26 cellular contexts compared by ENCODE assay signal in the genomic region with DNA sequence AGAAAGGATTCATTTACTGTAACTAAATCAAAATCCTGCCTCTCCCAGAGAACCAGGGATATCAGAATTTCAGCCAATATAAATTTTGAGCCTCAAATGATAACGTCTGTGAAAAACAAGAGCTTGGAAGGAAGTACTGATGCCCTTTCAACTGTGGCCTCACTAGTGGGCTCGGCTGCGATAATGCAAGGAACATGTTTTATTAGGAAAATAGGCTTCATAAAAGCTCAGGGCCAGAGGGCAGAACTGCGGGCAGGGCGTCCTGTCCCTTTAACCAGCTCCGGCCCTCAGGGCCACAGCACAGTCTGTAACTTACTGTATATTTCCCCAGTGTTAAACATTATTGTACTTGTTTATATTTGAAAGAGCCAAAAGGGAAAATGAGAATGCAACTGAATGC.
"Had no signal": no experiment of that assay in that cellular context is flagged by ENCODE, and none has a peak within 500 bp of the region (broad histone marks: within the 10 kb centered on the region; RNA-seq: fewer than 3 reads in every experiment).

No MANE protein-coding gene starts in this region.

- H3K4me3 ChIP-seq: dorsolateral prefrontal cortex, gastroesophageal sphincter, heart left ventricle, left ventricle myocardium inferior, lower lobe of right lung, pancreas, smooth muscle cell, suprapubic skin, transverse colon, vagina had no signal

- H3K27me3 ChIP-seq: dorsolateral prefrontal cortex, foreskin keratinocyte, gastroesophageal sphincter, heart left ventricle, neutrophil, pancreas, suprapubic skin, transverse colon, vagina had no signal

- DNase-seq: dorsolateral prefrontal cortex; effector CD4-positive, alpha-beta T cell; foreskin keratinocyte; heart left ventricle; hippocampal formation; immature natural killer cell; islet precursor cell; kidney glomerular epithelial cell; left colon; left ventricle myocardium inferior; lower lobe of right lung; naive thymus-derived CD8-positive, alpha-beta T cell; pancreas; stimulated activated CD4-positive, alpha-beta T cell treated with anti-CD3 and anti-CD28 coated beads, Interleukin-12 subunit alpha, Interleukin-12 subunit beta, amount 100 ng/mL, for 4 hours; stimulated activated CD4-positive, alpha-beta T cell treated with anti-CD3 and anti-CD28 coated beads, Interleukin-1b, Interleukin-23, amount 100 ng/mL, for 48 hours; stimulated activated CD4-positive, alpha-beta T cell treated with anti-CD3 and anti-CD28 coated beads, Interleukin-4, amount 100 ng/mL, for 1 hour; stimulated activated CD8-positive, alpha-beta memory T cell treated with anti-CD3 and anti-CD28 coated beads, Interleukin-4, amount 100 ng/mL, for 48 hours; stimulated activated naive CD4-positive, alpha-beta T cell; stimulated activated naive CD8-positive, alpha-beta T cell treated with anti-CD3 and anti-CD28 coated beads, Interleukin-15, amount 100 ng/mL, for 72 hours; transverse colon had no signal

- H3K27ac Mint-ChIP-seq: naive thymus-derived CD8-positive, alpha-beta T cell; stimulated activated naive CD8-positive, alpha-beta T cell treated with anti-CD3 and anti-CD28 coated beads, Interleukin-15, amount 100 ng/mL, for 72 hours had no signal

- H3K4me3 Mint-ChIP-seq: immature natural killer cell; naive thymus-derived CD8-positive, alpha-beta T cell; stimulated activated naive CD8-positive, alpha-beta T cell treated with anti-CD3 and anti-CD28 coated beads, Interleukin-15, amount 100 ng/mL, for 72 hours had no signal

- H3K4me1 Mint-ChIP-seq: stimulated activated naive CD8-positive, alpha-beta T cell treated with anti-CD3 and anti-CD28 coated beads, Interleukin-15, amount 100 ng/mL, for 72 hours had no signal

- H3K9me3 ChIP-seq: gastroesophageal sphincter, heart left ventricle, left ventricle myocardium inferior, lower lobe of right lung, neutrophil, pancreas, suprapubic skin, transverse colon, vagina had no signal

- H3K36me3 ChIP-seq: pancreas, suprapubic skin, transverse colon, vagina had no signal

- H3K27ac ChIP-seq: dorsolateral prefrontal cortex, epithelial cell of prostate, foreskin keratinocyte, gastroesophageal sphincter, heart left ventricle, left ventricle myocardium inferior, lower lobe of right lung, neutrophil, pancreas, suprapubic skin, transverse colon, vagina had no signal

- H3K9me3 Mint-ChIP-seq: immature natural killer cell; naive thymus-derived CD8-positive, alpha-beta T cell; stimulated activated naive CD8-positive, alpha-beta T cell treated with anti-CD3 and anti-CD28 coated beads, Interleukin-15, amount 100 ng/mL, for 72 hours had no signal

- ATAC-seq: foreskin keratinocyte; gastroesophageal sphincter; left colon; lower lobe of right lung; naive thymus-derived CD8-positive, alpha-beta T cell; pancreas; stimulated activated naive CD8-positive, alpha-beta T cell treated with anti-CD3 and anti-CD28 coated beads, Interleukin-15, amount 100 ng/mL, for 72 hours had no signal

- H3K27me3 Mint-ChIP-seq: naive thymus-derived CD8-positive, alpha-beta T cell; stimulated activated naive CD8-positive, alpha-beta T cell treated with anti-CD3 and anti-CD28 coated beads, Interleukin-15, amount 100 ng/mL, for 72 hours had no signal
